In genomic region chr2:121382744-121383143, GRCh38 we compare ENCODE assay signal across 1 cellular context.
TF ChIP-seq lines count a peak whose summit lies in the region.

No MANE protein-coding gene starts in this region.

TF ChIP-seq in K562, 482 proteins besides CTCF, POLR2A, EP300 and RAD21 (continued from another document):
- TF ChIP-seq TAL1 (IDR thresholded peaks at IDR 0.05) = no peak
TF ChIP-seq in K562: peak in this region for 0.
